10 cellular contexts compared by ENCODE assay signal in the genomic region with DNA sequence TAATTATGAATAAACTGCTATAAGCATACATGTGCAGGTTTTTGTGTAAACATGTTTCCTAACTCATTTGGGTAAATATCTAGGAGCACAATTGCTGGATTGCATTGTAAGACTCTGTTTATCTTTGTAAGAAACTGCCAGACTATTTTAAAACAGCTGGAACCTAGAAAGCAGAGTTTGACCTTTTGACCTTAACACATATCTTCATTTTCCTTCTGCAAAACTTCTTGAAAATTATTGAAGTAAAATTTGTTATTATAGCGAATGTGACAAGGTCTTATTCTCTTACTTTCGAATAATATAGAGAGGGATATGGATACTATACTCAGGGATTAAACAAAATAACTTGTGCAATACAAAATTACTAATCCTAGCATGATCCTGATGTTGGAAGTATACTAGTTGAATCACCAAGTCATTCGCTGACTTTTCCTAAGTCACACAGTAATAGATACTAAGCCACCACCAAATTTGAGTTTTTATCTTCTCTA. TPM values are rescaled to one million over a fixed set of nuclear protein-coding genes. Genes with fewer than 3 reads are reported as not detected.
DNase-seq lines count a peak whose midpoint lies in the region; ATAC-seq and TF ChIP-seq lines count a peak whose summit lies in the region.
"Had no signal": no experiment of that assay in that cellular context is flagged by ENCODE, and none has a peak within 500 bp of the region (broad histone marks: within the 10 kb centered on the region; RNA-seq: fewer than 3 reads in every experiment).

No MANE protein-coding gene starts in this region.

- no peak overlapping the region for H2AK5ac ChIP-seq in mesendoderm (ENCODE audit: low read length)

- H3K4me3 ChIP-seq in hepatocyte = no peak overlapping the region
- H3K4me3 ChIP-seq in tibial artery = no peak overlapping the region
- H3K4me3 ChIP-seq in mesendoderm (ENCODE audit: low read length) = no peak overlapping the region

- no peak for ATAC-seq in activated CD8-positive, alpha-beta T cell treated with anti-CD3 and anti-CD28 coated beads for 36 hours
- no peak for ATAC-seq in activated CD8-positive, alpha-beta T cell treated with anti-CD3 and anti-CD28 coated beads, Interleukin-2, amount 10 ng/mL, durations not matched to agents 7 days and 5 days
- no peak for ATAC-seq in HG02981 (IDR thresholded peaks at IDR 0.05; ENCODE audit: unreplicated experiment)
- no peak for ATAC-seq in GM21390 (IDR thresholded peaks at IDR 0.05; ENCODE audit: unreplicated experiment)
- ATAC-seq: WTC11 had no signal

- H3K9me3 Mint-ChIP-seq in activated CD8-positive, alpha-beta T cell treated with anti-CD3 and anti-CD28 coated beads for 36 hours = no peaks in the 10 kb centered on the region
- H3K9me3 Mint-ChIP-seq in activated CD8-positive, alpha-beta T cell treated with anti-CD3 and anti-CD28 coated beads, Interleukin-2, amount 10 ng/mL, durations not matched to agents 7 days and 5 days (ENCODE audit: insufficient read depth) = no peaks in the 10 kb centered on the region
- no peaks in the 10 kb centered on the region for H3K9me3 Mint-ChIP-seq in activated T-helper 2 cell treated with anti-CD3 and anti-CD28 coated beads, Interferon-gamma antibody, Interleukin-2, Interleukin-4, amounts not matched to agents 10 μg/mL and 5 μg/mL and 100 μg/mL, durations not matched to agents 14 hours and 24 hours and 36 hours

- no peaks in the 10 kb centered on the region for H3K9me2 ChIP-seq in hepatocyte (replicated peaks; ENCODE audit: insufficient read depth)

- H3K27me3 ChIP-seq in hepatocyte (no peaks in the 10 kb centered on the region), tibial artery (no peaks in the 10 kb centered on the region), mesendoderm (ENCODE audit: insufficient read depth, low read length, poor library complexity) (no peaks in the 10 kb centered on the region)

- CTCF ChIA-PET in activated CD8-positive, alpha-beta T cell treated with anti-CD3 and anti-CD28 coated beads for 36 hours (lab: Charles Lee) = interaction anchor here (0.8 to 1.9 kb wide), 6 partner anchors 11 to 41 kb away, joined by 3 to 4 read pairs (median 3); no protein-coding TSS in a partner anchor
- CTCF ChIA-PET in activated CD8-positive, alpha-beta T cell treated with anti-CD3 and anti-CD28 coated beads, Interleukin-2, amount 10 ng/mL, durations not matched to agents 7 days and 5 days (lab: Charles Lee) = interaction anchor here (1.0 to 1.5 kb wide), 3 partner anchors 16 to 41 kb away, joined by 3 to 4 read pairs (median 4); no protein-coding TSS in a partner anchor

- H3K9me3 ChIP-seq in hepatocyte (ENCODE audit: low read depth) (no peaks in the 10 kb centered on the region), tibial artery (no peaks in the 10 kb centered on the region)

- intact Hi-C loops in activated CD8-positive, alpha-beta T cell treated with anti-CD3 and anti-CD28 coated beads for 36 hours (cut with micrococcal nuclease) = no loop called here
- intact Hi-C loops in activated T-helper 2 cell treated with anti-CD3 and anti-CD28 coated beads, Interferon-gamma antibody, Interleukin-2, Interleukin-4, amounts not matched to agents 10 μg/mL and 5 μg/mL and 100 μg/mL, durations not matched to agents 14 hours and 24 hours and 36 hours (cut with micrococcal nuclease) = loop anchor here (5.0 kb wide), 1 partner anchor 786 kb away; no protein-coding TSS in a partner anchor
- intact Hi-C loops in tibial artery (cut with DNase I; ENCODE audit: low total_unique reads) = no loop called here

- POLR2A ChIA-PET in activated CD8-positive, alpha-beta T cell treated with anti-CD3 and anti-CD28 coated beads for 36 hours (lab: Charles Lee) = no interaction called here
- POLR2A ChIA-PET in activated CD8-positive, alpha-beta T cell treated with anti-CD3 and anti-CD28 coated beads, Interleukin-2, amount 10 ng/mL, durations not matched to agents 7 days and 5 days (lab: Charles Lee) = interaction anchor here (1.1 kb wide), 1 partner anchor 15 kb away, joined by 4 read pairs; no protein-coding TSS in a partner anchor

- H3K79me2 ChIP-seq in hepatocyte (peaks cover 10% of the 10 kb centered on the region), mesendoderm (ENCODE audit: control insufficient read depth, insufficient read depth, low read length) (no peaks in the 10 kb centered on the region)

- H4K5ac ChIP-seq in mesendoderm (ENCODE audit: low read length) = no peak overlapping the region

- H3K27ac Mint-ChIP-seq in activated CD8-positive, alpha-beta T cell treated with anti-CD3 and anti-CD28 coated beads for 36 hours = peak overlapping the region; percentile 94
- H3K27ac Mint-ChIP-seq in activated CD8-positive, alpha-beta T cell treated with anti-CD3 and anti-CD28 coated beads, Interleukin-2, amount 10 ng/mL, durations not matched to agents 7 days and 5 days = no peak overlapping the region
- peak overlapping the region; percentile 76 for H3K27ac Mint-ChIP-seq in activated T-helper 2 cell treated with anti-CD3 and anti-CD28 coated beads, Interferon-gamma antibody, Interleukin-2, Interleukin-4, amounts not matched to agents 10 μg/mL and 5 μg/mL and 100 μg/mL, durations not matched to agents 14 hours and 24 hours and 36 hours

- H2AFZ ChIP-seq in hepatocyte = no peak overlapping the region

- no peaks in the 10 kb centered on the region for H3K79me1 ChIP-seq in mesendoderm (ENCODE audit: low read length)

- H3K4me1 ChIP-seq in hepatocyte (ENCODE audit: insufficient read depth) = peaks cover 35% of the 10 kb centered on the region
- peaks cover 0 to 57% (median 39%) of the 10 kb centered on the region in 4 donors for H3K4me1 ChIP-seq in tibial artery
- no peaks in the 10 kb centered on the region for H3K4me1 ChIP-seq in mesendoderm (ENCODE audit: control insufficient read depth, low read depth, low read length)

- no peak overlapping the region for H2BK15ac ChIP-seq in mesendoderm (replicated peaks; ENCODE audit: low read depth)

- no peak overlapping the region for H3K18ac ChIP-seq in mesendoderm (ENCODE audit: low read length)

- no peaks in the 10 kb centered on the region for H3K36me3 Mint-ChIP-seq in activated CD8-positive, alpha-beta T cell treated with anti-CD3 and anti-CD28 coated beads for 36 hours (ENCODE audit: low read depth)
- no peaks in the 10 kb centered on the region for H3K36me3 Mint-ChIP-seq in activated CD8-positive, alpha-beta T cell treated with anti-CD3 and anti-CD28 coated beads, Interleukin-2, amount 10 ng/mL, durations not matched to agents 7 days and 5 days (ENCODE audit: low read depth)
- H3K36me3 Mint-ChIP-seq in activated T-helper 2 cell treated with anti-CD3 and anti-CD28 coated beads, Interferon-gamma antibody, Interleukin-2, Interleukin-4, amounts not matched to agents 10 μg/mL and 5 μg/mL and 100 μg/mL, durations not matched to agents 14 hours and 24 hours and 36 hours (ENCODE audit: low read depth) = no peaks in the 10 kb centered on the region
- H3K36me3 Mint-ChIP-seq: WTC11 had no signal

- 79% methylated on average over 3 of the region's 3 CpGs for WGBS in hepatocyte (ENCODE audit: low lambda C conversion rate, missing lambda C conversion rate)
- WGBS in mesendoderm (ENCODE audit: extremely low coverage, insufficient coverage, low lambda C conversion rate) = no CpG with 5 or more reads among the region's 3 CpGs

- no peak overlapping the region for H3K9ac ChIP-seq in mesendoderm (ENCODE audit: low read length)

- H3K27ac ChIP-seq in hepatocyte (peak overlapping the region; percentile 83), tibial artery (peak overlapping the region; percentile 59 to 79), mesendoderm (ENCODE audit: low read depth, low read length) (no peak overlapping the region)

- no peak overlapping the region for H3K4me3 Mint-ChIP-seq in activated CD8-positive, alpha-beta T cell treated with anti-CD3 and anti-CD28 coated beads for 36 hours
- H3K4me3 Mint-ChIP-seq in activated CD8-positive, alpha-beta T cell treated with anti-CD3 and anti-CD28 coated beads, Interleukin-2, amount 10 ng/mL, durations not matched to agents 7 days and 5 days = no peak overlapping the region
- no peak overlapping the region for H3K4me3 Mint-ChIP-seq in activated T-helper 2 cell treated with anti-CD3 and anti-CD28 coated beads, Interferon-gamma antibody, Interleukin-2, Interleukin-4, amounts not matched to agents 10 μg/mL and 5 μg/mL and 100 μg/mL, durations not matched to agents 14 hours and 24 hours and 36 hours (ENCODE audit: low read depth)
- H3K4me3 Mint-ChIP-seq: WTC11 had no signal

- H3K23ac ChIP-seq in mesendoderm (ENCODE audit: low read length) = no peak overlapping the region

- H3K27me3 Mint-ChIP-seq in activated CD8-positive, alpha-beta T cell treated with anti-CD3 and anti-CD28 coated beads for 36 hours = no peaks in the 10 kb centered on the region
- no peaks in the 10 kb centered on the region for H3K27me3 Mint-ChIP-seq in activated CD8-positive, alpha-beta T cell treated with anti-CD3 and anti-CD28 coated beads, Interleukin-2, amount 10 ng/mL, durations not matched to agents 7 days and 5 days (ENCODE audit: low read depth)
- H3K27me3 Mint-ChIP-seq in activated T-helper 2 cell treated with anti-CD3 and anti-CD28 coated beads, Interferon-gamma antibody, Interleukin-2, Interleukin-4, amounts not matched to agents 10 μg/mL and 5 μg/mL and 100 μg/mL, durations not matched to agents 14 hours and 24 hours and 36 hours (ENCODE audit: low read depth) = no peaks in the 10 kb centered on the region

- no peak overlapping the region for H3K4ac ChIP-seq in mesendoderm (ENCODE audit: low read depth, low read length)

- H3K36me3 ChIP-seq in hepatocyte (replicated peaks; ENCODE audit: insufficient read depth, low read depth) (no peaks in the 10 kb centered on the region), tibial artery (no peaks in the 10 kb centered on the region), mesendoderm (ENCODE audit: control insufficient read depth, insufficient read depth, low read length) (no peaks in the 10 kb centered on the region)

- no peak overlapping the region for H2BK5ac ChIP-seq in mesendoderm (ENCODE audit: low read length)

- no peak overlapping the region for H4K8ac ChIP-seq in mesendoderm (ENCODE audit: low read depth, low read length)

- no peak overlapping the region for H3K56ac ChIP-seq in mesendoderm (ENCODE audit: low read length)

- no peak for DNase-seq in activated CD8-positive, alpha-beta T cell treated with anti-CD3 and anti-CD28 coated beads for 36 hours
- no peak for DNase-seq in activated CD8-positive, alpha-beta T cell treated with anti-CD3 and anti-CD28 coated beads, Interleukin-2, amount 10 ng/mL, durations not matched to agents 7 days and 5 days
- no peak for DNase-seq in activated T-helper 2 cell treated with anti-CD3 and anti-CD28 coated beads, Interferon-gamma antibody, Interleukin-2, Interleukin-4, amounts not matched to agents 10 μg/mL and 5 μg/mL and 100 μg/mL, durations not matched to agents 14 hours and 24 hours and 36 hours (ENCODE audit: low spot score)
- DNase-seq in hepatocyte (ENCODE audit: low spot score) = no peak
- no peak for DNase-seq in tibial artery
- DNase-seq in mesendoderm = no peak
- DNase-seq: NCI-H748 treated with DMSO at 0.1 percent for 48 hours had no signal

- no peak for TF ChIP-seq CTCF in activated CD8-positive, alpha-beta T cell treated with anti-CD3 and anti-CD28 coated beads for 36 hours (IDR thresholded peaks at IDR 0.05)
- TF ChIP-seq CTCF in hepatocyte (IDR thresholded peaks at IDR 0.05; ENCODE audit: poor library complexity) (no peak), tibial artery (IDR thresholded peaks at IDR 0.05) (no peak)

- H2BK120ac ChIP-seq in mesendoderm (ENCODE audit: low read depth, low read length) = no peak overlapping the region

- H4K20me1 ChIP-seq in hepatocyte (ENCODE audit: insufficient read depth, poor library complexity, severe bottlenecking) = no peaks in the 10 kb centered on the region

- peak overlapping the region; percentile 51 for H3K4me2 ChIP-seq in hepatocyte
- H3K4me2 ChIP-seq in mesendoderm (ENCODE audit: low read length) = no peak overlapping the region

- peaks cover 72% of the 10 kb centered on the region for H3K4me1 Mint-ChIP-seq in activated CD8-positive, alpha-beta T cell treated with anti-CD3 and anti-CD28 coated beads for 36 hours (ENCODE audit: low read depth)
- H3K4me1 Mint-ChIP-seq in activated CD8-positive, alpha-beta T cell treated with anti-CD3 and anti-CD28 coated beads, Interleukin-2, amount 10 ng/mL, durations not matched to agents 7 days and 5 days (ENCODE audit: low read depth) = peaks cover 58% of the 10 kb centered on the region
- peaks cover 65% of the 10 kb centered on the region for H3K4me1 Mint-ChIP-seq in activated T-helper 2 cell treated with anti-CD3 and anti-CD28 coated beads, Interferon-gamma antibody, Interleukin-2, Interleukin-4, amounts not matched to agents 10 μg/mL and 5 μg/mL and 100 μg/mL, durations not matched to agents 14 hours and 24 hours and 36 hours (ENCODE audit: low read depth)

RNA-seq across cellular contexts. Expression of a gene that starts 3.2 kb away (rescaled TPM):
- 10 to 100 TPM; 33.5 to 36.5 TPM for total RNA-seq in activated CD8-positive, alpha-beta T cell treated with anti-CD3 and anti-CD28 coated beads for 36 hours
- total RNA-seq in activated CD8-positive, alpha-beta T cell treated with anti-CD3 and anti-CD28 coated beads, Interleukin-2, amount 10 ng/mL, durations not matched to agents 7 days and 5 days = 10 to 100 TPM; 88.2 to 90.8 TPM
- 28.6 and 32.2 TPM in 2 replicates for total RNA-seq in activated T-helper 2 cell treated with anti-CD3 and anti-CD28 coated beads, Interferon-gamma antibody, Interleukin-2, Interleukin-4, amounts not matched to agents 10 μg/mL and 5 μg/mL and 100 μg/mL, durations not matched to agents 14 hours and 24 hours and 36 hours
- total RNA-seq in hepatocyte = 245 and 279 TPM in 2 replicates
- polyA plus RNA-seq in hepatocyte = 254 and 337 TPM in 2 replicates
- polyA plus RNA-seq in mesendoderm (2013, experiment 1 of 2) = 43.8 TPM
- polyA plus RNA-seq in mesendoderm (2013, experiment 2 of 2) = 48.2 TPM
